10 cellular contexts compared by ENCODE assay signal in genomic region chr21:15005391-15005790, GRCh38. TPM values are rescaled to one million over a fixed set of nuclear protein-coding genes. Genes with fewer than 3 reads are reported as not detected.
DNase-seq lines count a peak whose midpoint lies in the region; ATAC-seq and TF ChIP-seq lines count a peak whose summit lies in the region.
"Had no signal": no experiment of that assay in that cellular context is flagged by ENCODE, and none has a peak within 500 bp of the region (broad histone marks: within the 10 kb centered on the region; RNA-seq: fewer than 3 reads in every experiment).

No MANE protein-coding gene starts in this region.

- H3K36me3 ChIP-seq in BJ (ENCODE audit: control insufficient read depth, insufficient read depth, low read length) = no peaks in the 10 kb centered on the region

- POLR2A ChIA-PET in BJ (lab: Charles Lee) = no interaction called here

- H3K4me1 Mint-ChIP-seq in effector memory CD8-positive, alpha-beta T cell (ENCODE audit: low read depth in 2 of 2) = peaks cover 27 to 32% of the 10 kb centered on the region in 2 donors
- peaks cover 31 to 56% (median 48%) of the 10 kb centered on the region in 3 donors for H3K4me1 Mint-ChIP-seq in naive B cell

- H3K27me3 ChIP-seq in BJ (ENCODE audit: control insufficient read depth, insufficient read depth, low read length) = no peaks in the 10 kb centered on the region

- peak; percentile 75 for ATAC-seq in effector memory CD8-positive, alpha-beta T cell (replicated peaks)
- ATAC-seq in naive B cell (ENCODE audit: low read depth in 2 of 2) (peak; percentile 25 to 52), HG03439 (IDR thresholded peaks at IDR 0.05; ENCODE audit: unreplicated experiment) (no peak), HG03280 (IDR thresholded peaks at IDR 0.05; ENCODE audit: unreplicated experiment) (no peak)

- DNase-seq in BJ (ENCODE audit: low read depth) (no peak), NCI-H748 (lab: John Stamatoyannopoulos, UW; ENCODE audit: unreplicated experiment) (peak; percentile 62), naive B cell (peak; percentile 5), NCI-H345 treated with DMSO at 0.1 percent for 48 hours (lab: John Stamatoyannopoulos, UW; ENCODE audit: unreplicated experiment) (no peak), NCI-H1105 (lab: John Stamatoyannopoulos, UW) (no peak)
- DNase-seq in effector memory CD8-positive, alpha-beta T cell = no peak
- DNase-seq: GDM1, NCI-H1092 had no signal

- H3K36me3 Mint-ChIP-seq in effector memory CD8-positive, alpha-beta T cell (ENCODE audit: insufficient read depth) = peaks cover 2% of the 10 kb centered on the region
- peaks cover 10 to 17% of the 10 kb centered on the region in 2 donors for H3K36me3 Mint-ChIP-seq in naive B cell

- H3K27ac Mint-ChIP-seq in effector memory CD8-positive, alpha-beta T cell = peak overlapping the region; percentile 32 to 58
- H3K27ac Mint-ChIP-seq in naive B cell = peak overlapping the region in 3 of 6 donors; percentile 47 to 83 (median 53)

- H3K4me3 Mint-ChIP-seq in effector memory CD8-positive, alpha-beta T cell = peak overlapping the region in 1 of 2 donors; percentile 44
- H3K4me3 Mint-ChIP-seq in naive B cell = peak overlapping the region in 3 of 8 donors; percentile 19 to 40 (median 32)

- no peaks in the 10 kb centered on the region for H3K27me3 Mint-ChIP-seq in effector memory CD8-positive, alpha-beta T cell
- H3K27me3 Mint-ChIP-seq in naive B cell = no peaks in the 10 kb centered on the region

- CTCF ChIA-PET in BJ (lab: Yijun Ruan, JAX) = interaction anchor here (0.9 kb wide), 1 partner anchor 52 kb away, joined by 3 read pairs; no protein-coding TSS in a partner anchor

- TF ChIP-seq CTCF in BJ (IDR thresholded peaks at IDR 0.05; ENCODE audit: insufficient read depth, low read depth, low read length) = no peak

- H3K4me3 ChIP-seq in BJ (ENCODE audit: low read depth, low read length) = peak overlapping the region; percentile 12; the same call in 1 of the 2 replicates

- H3K9me3 Mint-ChIP-seq in effector memory CD8-positive, alpha-beta T cell = no peaks in the 10 kb centered on the region
- no peaks in the 10 kb centered on the region for H3K9me3 Mint-ChIP-seq in naive B cell

RNA-seq across cellular contexts. Expression of gene NRIP1, which starts 59.4 kb away (rescaled TPM):
- polyA plus RNA-seq in BJ (2011; rRNA removed) (5.2 and 12.0 TPM in 2 replicates), naive B cell (ENCODE audit: low read depth in 6 of 6) (10 to 100 TPM; 43.9 to 73.9 (median 52.2) TPM)
- 15.3 and 19.3 TPM in 2 replicates for polyA minus RNA-seq in BJ (2011; rRNA and poly(A)+ RNA removed)

Comparison
In these comparisons a context has a peak if more than half of its experiments do, and no peak if none do; other contexts are left out.
1. DNase-seq: peak in NCI-H748 (single experiment) and naive B cell (single experiment); none in BJ (single experiment), effector memory CD8-positive, alpha-beta T cell (0 of 3), NCI-H345 treated with DMSO at 0.1 percent for 48 hours (single experiment) and NCI-H1105 (single experiment).
2. ATAC-seq: peak in effector memory CD8-positive, alpha-beta T cell (single experiment) and naive B cell (2 of 2); none in HG03439 (single experiment) and HG03280 (single experiment).